1 cellular context compared by ENCODE assay signal in the genomic region with DNA sequence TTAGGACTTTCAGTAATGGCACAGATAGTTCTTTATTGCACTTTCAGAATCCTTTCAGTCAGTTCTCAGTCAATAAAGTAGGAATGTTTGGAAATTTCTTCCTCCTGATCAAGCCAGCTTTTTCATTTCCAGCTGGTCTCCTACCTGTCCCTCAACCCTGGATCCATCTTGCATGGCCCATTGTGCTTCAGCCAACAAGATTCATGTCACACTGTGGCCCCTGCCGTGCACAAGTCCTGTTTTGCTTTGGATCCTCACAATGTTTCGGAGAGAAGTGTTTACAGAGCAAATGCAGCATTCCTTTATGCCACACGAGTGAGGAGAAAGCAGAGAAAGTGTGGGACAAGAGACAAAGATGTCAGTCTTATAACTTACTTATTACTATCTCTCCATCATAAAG.
TF ChIP-seq lines count a peak whose summit lies in the region.

No MANE protein-coding gene starts in this region.

TF ChIP-seq in H1, 55 proteins besides CTCF, POLR2A, EP300 and RAD21:
- TF ChIP-seq GTF2F1 (IDR thresholded peaks at IDR 0.05; ENCODE audit: borderline replicate concordance, low read depth, low read length), result no peak
- 0 out of 2 replicates have a peak, but pooled peaks have one; percentile 23 for TF ChIP-seq YY1 (IDR thresholded peaks at IDR 0.05; ENCODE audit: low read depth, low read length)
